ENCODE assay signal across 1 cellular context in genomic region chr2:237547841-237548416, GRCh38.
TF ChIP-seq lines count a peak whose summit lies in the region.

No MANE protein-coding gene starts in this region.

TF ChIP-seq in HEK293, 187 proteins besides CTCF, POLR2A, EP300 and RAD21:
- no peak for TF ChIP-seq SALL2 (tag by site-specific recombination; IDR thresholded peaks at IDR 0.05; ENCODE audit: borderline replicate concordance)
- TF ChIP-seq, protein P1, sequence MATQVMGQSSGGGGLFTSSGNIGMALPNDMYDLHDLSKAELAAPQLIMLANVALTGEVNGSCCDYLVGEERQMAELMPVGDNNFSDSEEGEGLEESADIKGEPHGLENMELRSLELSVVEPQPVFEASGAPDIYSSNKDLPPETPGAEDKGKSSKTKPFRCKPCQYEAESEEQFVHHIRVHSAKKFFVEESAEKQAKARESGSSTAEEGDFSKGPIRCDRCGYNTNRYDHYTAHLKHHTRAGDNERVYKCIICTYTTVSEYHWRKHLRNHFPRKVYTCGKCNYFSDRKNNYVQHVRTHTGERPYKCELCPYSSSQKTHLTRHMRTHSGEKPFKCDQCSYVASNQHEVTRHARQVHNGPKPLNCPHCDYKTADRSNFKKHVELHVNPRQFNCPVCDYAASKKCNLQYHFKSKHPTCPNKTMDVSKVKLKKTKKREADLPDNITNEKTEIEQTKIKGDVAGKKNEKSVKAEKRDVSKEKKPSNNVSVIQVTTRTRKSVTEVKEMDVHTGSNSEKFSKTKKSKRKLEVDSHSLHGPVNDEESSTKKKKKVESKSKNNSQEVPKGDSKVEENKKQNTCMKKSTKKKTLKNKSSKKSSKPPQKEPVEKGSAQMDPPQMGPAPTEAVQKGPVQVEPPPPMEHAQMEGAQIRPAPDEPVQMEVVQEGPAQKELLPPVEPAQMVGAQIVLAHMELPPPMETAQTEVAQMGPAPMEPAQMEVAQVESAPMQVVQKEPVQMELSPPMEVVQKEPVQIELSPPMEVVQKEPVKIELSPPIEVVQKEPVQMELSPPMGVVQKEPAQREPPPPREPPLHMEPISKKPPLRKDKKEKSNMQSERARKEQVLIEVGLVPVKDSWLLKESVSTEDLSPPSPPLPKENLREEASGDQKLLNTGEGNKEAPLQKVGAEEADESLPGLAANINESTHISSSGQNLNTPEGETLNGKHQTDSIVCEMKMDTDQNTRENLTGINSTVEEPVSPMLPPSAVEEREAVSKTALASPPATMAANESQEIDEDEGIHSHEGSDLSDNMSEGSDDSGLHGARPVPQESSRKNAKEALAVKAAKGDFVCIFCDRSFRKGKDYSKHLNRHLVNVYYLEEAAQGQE (tag by site-specific recombination; IDR thresholded peaks at IDR 0.05) = peak; percentile 85
- no peak for TF ChIP-seq ZNF366 (tag by site-specific recombination; conservative IDR thresholded peaks at IDR 0.05)
- peak; percentile 13; the same call in 1 of the 2 replicates for TF ChIP-seq ZFHX2 (tag by site-specific recombination; conservative IDR thresholded peaks at IDR 0.05)
- peak; percentile 19; the same call in 1 of the 2 replicates for TF ChIP-seq ZIC2 (tag by site-specific recombination; IDR thresholded peaks at IDR 0.05)
